8 cellular contexts compared by ENCODE assay signal in the genomic region with DNA sequence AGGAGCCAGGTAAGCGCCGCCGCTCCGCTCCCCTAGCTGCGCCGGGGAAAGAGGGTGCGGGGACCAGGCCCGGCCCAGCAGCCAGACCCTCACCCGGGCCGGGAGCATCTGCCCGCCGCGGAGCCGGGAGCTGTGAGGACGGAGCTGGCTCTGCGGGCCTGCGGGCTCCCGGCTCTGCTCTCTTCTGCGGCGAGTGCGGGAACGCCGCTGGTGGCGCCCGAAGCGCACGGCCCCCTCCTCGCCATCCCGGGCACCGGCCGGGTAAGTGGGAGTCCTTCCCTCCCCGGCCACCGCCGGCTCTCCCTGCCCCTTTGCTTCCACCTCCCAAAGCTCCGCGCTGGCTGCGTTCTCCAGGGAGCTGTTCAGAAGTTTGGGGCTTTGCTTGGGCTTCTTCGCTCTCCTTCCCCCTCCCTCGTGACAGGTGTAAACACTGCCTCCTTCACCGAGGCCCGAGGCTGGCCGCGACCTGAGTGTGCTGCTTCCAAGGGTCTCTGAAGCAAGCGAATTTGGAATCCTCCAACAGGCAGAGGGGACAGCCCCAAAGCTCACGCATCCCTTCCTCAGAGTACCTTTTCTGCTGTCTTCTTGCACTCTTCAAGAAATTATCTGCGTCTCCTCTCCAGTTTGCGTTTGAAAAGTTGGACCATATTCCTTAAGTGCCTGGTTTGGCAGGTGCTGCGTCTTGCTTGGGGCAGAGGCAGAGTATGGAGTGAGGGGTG. TPM values are rescaled to one million over a fixed set of nuclear protein-coding genes. Genes with fewer than 3 reads are reported as not detected.
DNase-seq lines count a peak whose midpoint lies in the region; ATAC-seq and TF ChIP-seq lines count a peak whose summit lies in the region.

No MANE protein-coding gene starts in this region.

- peak; percentile 23 for ATAC-seq in GM21737 (IDR thresholded peaks at IDR 0.05; ENCODE audit: unreplicated experiment)
- ATAC-seq in activated T-cell treated with anti-CD3 and anti-CD28 coated beads, Interleukin-2, amount 50 U/mL, for 72 hours (replicated peaks in 1 of 2), result peak; percentile 33 to 36
- peak; percentile 27 for ATAC-seq in foreskin keratinocyte
- peak; percentile 10 for ATAC-seq in omental fat pad (ENCODE audit: low FRiP score)

- H3K9ac ChIP-seq in ES-I3 (ENCODE audit: low read depth, low read length) (peak overlapping the region; percentile 63), Loucy (ENCODE audit: low read depth, low read length, poor library complexity, severe bottlenecking) (peak overlapping the region; percentile 94)

- H3K9me3 Mint-ChIP-seq in activated T-cell treated with anti-CD3 and anti-CD28 coated beads, Interleukin-2, amount 50 U/mL, for 72 hours, result no peaks in the 10 kb centered on the region

- peak overlapping the region; percentile 82 for H3K27ac ChIP-seq in foreskin keratinocyte

- peaks cover 7 to 10% of the 10 kb centered on the region in 2 donors for H3K36me3 Mint-ChIP-seq in activated T-cell treated with anti-CD3 and anti-CD28 coated beads, Interleukin-2, amount 50 U/mL, for 72 hours (ENCODE audit: insufficient read depth in 2 of 2)

- H3K36me3 ChIP-seq in ES-I3 (ENCODE audit: insufficient read depth, low read length) (no peaks in the 10 kb centered on the region), Loucy (ENCODE audit: insufficient read depth, low read length) (no peaks in the 10 kb centered on the region)

- H3F3A ChIP-seq in Loucy (ENCODE audit: low read depth), result peaks cover 10% of the 10 kb centered on the region

- peaks cover 49% of the 10 kb centered on the region for H3K79me2 ChIP-seq in Loucy (ENCODE audit: insufficient read depth, low read length)

- no peaks in the 10 kb centered on the region for H3K27me3 Mint-ChIP-seq in activated T-cell treated with anti-CD3 and anti-CD28 coated beads, Interleukin-2, amount 50 U/mL, for 72 hours (ENCODE audit: low read depth)

- H2AFZ ChIP-seq in Loucy (ENCODE audit: low read length), result peak overlapping the region; percentile 80

- peak overlapping the region; percentile 98 to 99 for H3K4me3 Mint-ChIP-seq in activated T-cell treated with anti-CD3 and anti-CD28 coated beads, Interleukin-2, amount 50 U/mL, for 72 hours

- H4K20me1 ChIP-seq in Loucy (ENCODE audit: insufficient read depth, low read length, poor library complexity, severe bottlenecking), result peaks cover 47% of the 10 kb centered on the region

- H3K9me2 ChIP-seq in Loucy (replicated peaks; ENCODE audit: low read depth, low read length), result no peaks in the 10 kb centered on the region

- peak; percentile 44 to 53 for DNase-seq in activated T-cell treated with anti-CD3 and anti-CD28 coated beads, Interleukin-2, amount 50 U/mL, for 72 hours
- DNase-seq in foreskin keratinocyte (peak in 1 of 2 donors; percentile 35), omental fat pad (ENCODE audit: low spot score) (no peak), GOT3 (lab: John Stamatoyannopoulos, UW) (no peak), iPS-NIHi11 (ENCODE audit: low spot score) (no peak)

- peak overlapping the region; percentile 91 for H3K4me3 ChIP-seq in Loucy (ENCODE audit: low read length, poor library complexity, severe bottlenecking)

- H3K4me2 ChIP-seq in Loucy (ENCODE audit: low read depth, low read length, poor library complexity, severe bottlenecking), result peak overlapping the region; percentile 100

- peaks cover 55% of the 10 kb centered on the region for H3K4me1 Mint-ChIP-seq in activated T-cell treated with anti-CD3 and anti-CD28 coated beads, Interleukin-2, amount 50 U/mL, for 72 hours (ENCODE audit: low read depth)

- H3K27ac Mint-ChIP-seq in activated T-cell treated with anti-CD3 and anti-CD28 coated beads, Interleukin-2, amount 50 U/mL, for 72 hours, result peak overlapping the region; percentile 97

- H3K9me3 ChIP-seq in ES-I3 (ENCODE audit: control insufficient read depth, insufficient read depth, low read length) (no peaks in the 10 kb centered on the region), Loucy (ENCODE audit: insufficient read depth, low read depth, low read length) (no peaks in the 10 kb centered on the region)

- H3K27me3 ChIP-seq in Loucy (ENCODE audit: insufficient read depth, low read length, poor library complexity, severe bottlenecking) (no peaks in the 10 kb centered on the region), foreskin keratinocyte (no peaks in the 10 kb centered on the region)

- no peak for TF ChIP-seq CTCF in Loucy (conservative IDR thresholded peaks at IDR 0.05; ENCODE audit: low read length)
- no peak for TF ChIP-seq CTCF in foreskin keratinocyte (conservative IDR thresholded peaks at IDR 0.05)
- TF ChIP-seq CTCF in omental fat pad (IDR thresholded peaks at IDR 0.05), result no peak

- H3K4me1 ChIP-seq in ES-I3 (ENCODE audit: insufficient read depth, low read length) (no peaks in the 10 kb centered on the region; the same call in 1 of the 2 replicates), Loucy (ENCODE audit: insufficient read depth, low read length, poor library complexity, severe bottlenecking) (peaks cover 57% of the 10 kb centered on the region), foreskin keratinocyte (peaks cover 5% of the 10 kb centered on the region)

RNA-seq across cellular contexts. Expression of a gene that starts 0.6 kb away (rescaled TPM):
- 10 to 100 TPM; 47.1 to 48.2 TPM for total RNA-seq in activated T-cell treated with anti-CD3 and anti-CD28 coated beads, Interleukin-2, amount 50 U/mL, for 72 hours
- total RNA-seq in foreskin keratinocyte, result 29.2 and 31.1 TPM in 2 replicates
- polyA plus RNA-seq in foreskin keratinocyte, result 15.9 and 18.2 TPM in 2 replicates
- total RNA-seq in omental fat pad, result 10 to 100 TPM; 23.0 to 35.5 (median 27.7) TPM

Comparison
In these comparisons a context has a peak if more than half of its experiments do, and no peak if none do; other contexts are left out.
1. DNase-seq: peak in activated T-cell treated with anti-CD3 and anti-CD28 coated beads, Interleukin-2, amount 50 U/mL, for 72 hours (2 of 2); none in omental fat pad (single experiment), GOT3 (single experiment) and iPS-NIHi11 (single experiment).
2. Peak in every context shown above with its lines, with median percentiles within 50 percentile points of each other: ATAC-seq.